17 cellular contexts compared by ENCODE assay signal in the genomic region with DNA sequence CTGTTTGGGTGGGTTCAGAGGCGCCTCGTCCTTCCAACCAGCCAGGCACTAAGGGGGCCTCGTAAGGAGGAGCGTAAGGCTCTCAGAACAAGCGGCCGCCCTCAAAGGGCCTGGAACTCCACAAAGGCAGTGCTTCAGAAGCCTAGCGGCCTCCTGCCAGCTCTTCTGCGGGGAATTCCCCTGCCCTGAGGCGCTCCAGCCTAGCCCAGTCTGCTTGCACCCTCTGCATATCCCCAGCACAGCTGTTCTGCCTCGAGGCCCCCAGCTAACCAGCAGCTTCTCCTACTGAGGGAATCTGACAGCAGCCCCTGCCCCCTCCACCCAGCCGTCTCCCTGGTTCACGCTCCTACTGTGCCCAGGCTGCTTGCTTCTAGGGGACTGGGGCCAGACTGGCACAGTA.
A peak's percentile ranks its signal among the peaks of the same experiment; 100 is the strongest.
DNase-seq lines count a peak whose midpoint lies in the region; ATAC-seq and TF ChIP-seq lines count a peak whose summit lies in the region.
"Had no signal": no experiment of that assay in that cellular context is flagged by ENCODE, and none has a peak within 500 bp of the region (broad histone marks: within the 10 kb centered on the region; RNA-seq: fewer than 3 reads in every experiment).

No MANE protein-coding gene starts in this region.

- H3K4me1 Mint-ChIP-seq in stimulated activated naive CD8-positive, alpha-beta T cell treated with anti-CD3 and anti-CD28 coated beads, Interleukin-15, amount 100 ng/mL, for 72 hours, result no peaks in the 10 kb centered on the region
- H3K4me1 Mint-ChIP-seq: activated naive CD4-positive, alpha-beta T cell treated with anti-CD3 and anti-CD28 coated beads, Interleukin-2, amount 50 U/mL, for 24 hours; central memory CD8-positive, alpha-beta T cell had no signal

- no peak overlapping the region for H3K4me3 Mint-ChIP-seq in stimulated activated naive CD8-positive, alpha-beta T cell treated with anti-CD3 and anti-CD28 coated beads, Interleukin-15, amount 100 ng/mL, for 72 hours
- H3K4me3 Mint-ChIP-seq: activated naive CD4-positive, alpha-beta T cell treated with anti-CD3 and anti-CD28 coated beads, Interleukin-2, amount 50 U/mL, for 24 hours; central memory CD8-positive, alpha-beta T cell had no signal

- TF ChIP-seq POLR2A in testis (IDR thresholded peaks at IDR 0.05), result no peak

- peak; percentile 15 for DNase-seq in M059J (ENCODE audit: low read depth)
- DNase-seq in lower lobe of right lung, result no peak
- DNase-seq in testis, result peak; percentile 45
- no peak for DNase-seq in H7
- no peak for DNase-seq in stimulated activated naive CD8-positive, alpha-beta T cell treated with anti-CD3 and anti-CD28 coated beads, Interleukin-15, amount 100 ng/mL, for 72 hours
- DNase-seq: AML-193, hippocampal formation, mammary epithelial cell, NCI-H2227 treated with DMSO at 0.1 percent for 48 hours had no signal

- peaks cover 18% of the 10 kb centered on the region for H3K27me3 ChIP-seq in lower lobe of right lung (ENCODE audit: low read depth)
- H3K27me3 ChIP-seq in testis, result no peaks in the 10 kb centered on the region
- peaks cover 5% of the 10 kb centered on the region; the same call in 1 of the 2 replicates for H3K27me3 ChIP-seq in H7 (ENCODE audit: control insufficient read depth, insufficient read depth, low read length)
- H3K27me3 ChIP-seq: pancreas had no signal

- H3K9me3 Mint-ChIP-seq in stimulated activated naive CD8-positive, alpha-beta T cell treated with anti-CD3 and anti-CD28 coated beads, Interleukin-15, amount 100 ng/mL, for 72 hours, result peaks cover 3 to 4% of the 10 kb centered on the region in 2 donors

- TF ChIP-seq CTCF in lower lobe of right lung (IDR thresholded peaks at IDR 0.05) (no peak), testis (IDR thresholded peaks at IDR 0.05) (no peak)

- WGBS in testis, 2 donors, result 50 to 56% methylated on average over 5 to 12 of the region's 12 CpGs

- H3K36me3 ChIP-seq in lower lobe of right lung, result no peaks in the 10 kb centered on the region
- no peaks in the 10 kb centered on the region for H3K36me3 ChIP-seq in testis (ENCODE audit: low read depth, missing control alignments)
- H3K36me3 ChIP-seq in H7 (replicated peaks; ENCODE audit: control insufficient read depth, insufficient read depth, low read length), result no peaks in the 10 kb centered on the region
- H3K36me3 ChIP-seq: pancreas had no signal

- no peak overlapping the region for H3K27ac Mint-ChIP-seq in stimulated activated naive CD8-positive, alpha-beta T cell treated with anti-CD3 and anti-CD28 coated beads, Interleukin-15, amount 100 ng/mL, for 72 hours
- H3K27ac Mint-ChIP-seq: activated naive CD4-positive, alpha-beta T cell treated with anti-CD3 and anti-CD28 coated beads, Interleukin-2, amount 50 U/mL, for 24 hours had no signal

- ATAC-seq in esophagus mucosa, result peak; percentile 38
- peak; percentile 75 to 84 for ATAC-seq in lower lobe of right lung
- no peak for ATAC-seq in GM21528 (IDR thresholded peaks at IDR 0.05; ENCODE audit: low FRiP score, unreplicated experiment)
- no peak for ATAC-seq in HG03354 (IDR thresholded peaks at IDR 0.05; ENCODE audit: poor library complexity, severe bottlenecking, unreplicated experiment)
- no peak for ATAC-seq in stimulated activated naive CD8-positive, alpha-beta T cell treated with anti-CD3 and anti-CD28 coated beads, Interleukin-15, amount 100 ng/mL, for 72 hours

- no peak overlapping the region for H3K27ac ChIP-seq in lower lobe of right lung
- H3K27ac ChIP-seq in testis, result no peak overlapping the region
- H3K27ac ChIP-seq: epithelial cell of prostate, pancreas, VCaP had no signal

- H3K4me3 ChIP-seq in lower lobe of right lung (peak overlapping the region; percentile 21), testis (peak overlapping the region; percentile 34 to 53), H7 (ENCODE audit: insufficient read depth, low read depth, low read length) (no peak overlapping the region)
- H3K4me3 ChIP-seq: pancreas had no signal

- no peaks in the 10 kb centered on the region for H3K4me1 ChIP-seq in lower lobe of right lung
- H3K4me1 ChIP-seq in testis, result no peaks in the 10 kb centered on the region

- intact Hi-C loops in lower lobe of right lung (cut with DNase I) (no loop called here), testis (cut with DNase I; ENCODE audit: low total_unique reads) (no loop called here)

- H3K27me3 Mint-ChIP-seq in stimulated activated naive CD8-positive, alpha-beta T cell treated with anti-CD3 and anti-CD28 coated beads, Interleukin-15, amount 100 ng/mL, for 72 hours, result peaks cover 6% of the 10 kb centered on the region

- H3K9me3 ChIP-seq in lower lobe of right lung (no peaks in the 10 kb centered on the region), testis (no peaks in the 10 kb centered on the region)
- H3K9me3 ChIP-seq: pancreas had no signal

Comparison
In these comparisons a context has a peak if more than half of its experiments do, and no peak if none do; other contexts are left out.
1. DNase-seq: peak in M059J (single experiment) and testis (single experiment); none in lower lobe of right lung (single experiment), H7 (single experiment) and stimulated activated naive CD8-positive, alpha-beta T cell treated with anti-CD3 and anti-CD28 coated beads, Interleukin-15, amount 100 ng/mL, for 72 hours (0 of 2).
2. ATAC-seq: peak in esophagus mucosa (single experiment) and lower lobe of right lung (2 of 2); none in GM21528 (single experiment), HG03354 (single experiment) and stimulated activated naive CD8-positive, alpha-beta T cell treated with anti-CD3 and anti-CD28 coated beads, Interleukin-15, amount 100 ng/mL, for 72 hours (single experiment).